Comparison of ENCODE assay signal across 8 cellular contexts in genomic region chr6:15441215-15441868, GRCh38.
DNase-seq lines count a peak whose midpoint lies in the region; ATAC-seq and TF ChIP-seq lines count a peak whose summit lies in the region.

No MANE protein-coding gene starts in this region.

- H3K4me1 Mint-ChIP-seq in activated CD4-positive, alpha-beta T cell treated with anti-CD3 and anti-CD28 coated beads for 36 hours = peaks cover 73% of the 10 kb centered on the region

- peaks cover 9% of the 10 kb centered on the region for H3K36me3 Mint-ChIP-seq in activated CD4-positive, alpha-beta T cell treated with anti-CD3 and anti-CD28 coated beads for 36 hours (ENCODE audit: low read depth)

- intact Hi-C loops in activated CD4-positive, alpha-beta T cell treated with anti-CD3 and anti-CD28 coated beads for 36 hours (cut with DNase I, micrococcal nuclease) = loop anchor here (1.0 to 5.0 kb wide), 5 partner anchors 114 to 1229 kb away; partner anchors contain the start of gene JARID2 (in 1 of the 2)
- intact Hi-C loops in colonic mucosa (cut with DNase I) = no loop called here
- intact Hi-C loops in left lung (cut with DNase I) = no loop called here

- H3F3A ChIP-seq in Loucy (ENCODE audit: low read depth) = peaks cover 16% of the 10 kb centered on the region

- H2AFZ ChIP-seq in Loucy (ENCODE audit: low read length) = no peak overlapping the region

- H3K27me3 ChIP-seq in Loucy (ENCODE audit: insufficient read depth, low read length, poor library complexity, severe bottlenecking) = no peaks in the 10 kb centered on the region
- no peaks in the 10 kb centered on the region for H3K27me3 ChIP-seq in colonic mucosa
- no peaks in the 10 kb centered on the region for H3K27me3 ChIP-seq in left lung
- H3K27me3 ChIP-seq in thoracic aorta (replicated peaks; ENCODE audit: insufficient read depth) = no peaks in the 10 kb centered on the region

- H4K20me1 ChIP-seq in Loucy (ENCODE audit: insufficient read depth, low read length, poor library complexity, severe bottlenecking) = peaks cover 99% of the 10 kb centered on the region

- peak; percentile 49 for DNase-seq in activated CD4-positive, alpha-beta T cell treated with anti-CD3 and anti-CD28 coated beads for 36 hours
- no peak for DNase-seq in activated CD4-positive, alpha-beta T cell treated with anti-CD3 and anti-CD28 coated beads for 1 hour
- peak; percentile 55 for DNase-seq in colonic mucosa
- DNase-seq in left lung = no peak
- DNase-seq in thoracic aorta (ENCODE audit: low spot score) = peak; percentile 6

- H3K27ac ChIP-seq in colonic mucosa (no peak overlapping the region), left lung (no peak overlapping the region), thoracic aorta (no peak overlapping the region)

- TF ChIP-seq CTCF in Loucy (conservative IDR thresholded peaks at IDR 0.05; ENCODE audit: low read length) (peak; percentile 91), colonic mucosa (IDR thresholded peaks at IDR 0.05) (peak; percentile 78), left lung (IDR thresholded peaks at IDR 0.05) (peak; percentile 73 to 76), thoracic aorta (IDR thresholded peaks at IDR 0.05) (peak; percentile 71)

- H3K27me3 Mint-ChIP-seq in activated CD4-positive, alpha-beta T cell treated with anti-CD3 and anti-CD28 coated beads for 36 hours = no peaks in the 10 kb centered on the region

- H3K27ac Mint-ChIP-seq in activated CD4-positive, alpha-beta T cell treated with anti-CD3 and anti-CD28 coated beads for 36 hours = no peak overlapping the region

- peak overlapping the region; percentile 77 for H3K4me2 ChIP-seq in Loucy (ENCODE audit: low read depth, low read length, poor library complexity, severe bottlenecking)

- H3K4me3 ChIP-seq in Loucy (ENCODE audit: low read length, poor library complexity, severe bottlenecking) (no peak overlapping the region), colonic mucosa (no peak overlapping the region), left lung (no peak overlapping the region), thoracic aorta (no peak overlapping the region)

- no peak overlapping the region for H3K4me3 Mint-ChIP-seq in activated CD4-positive, alpha-beta T cell treated with anti-CD3 and anti-CD28 coated beads for 36 hours

- H3K4me1 ChIP-seq in Loucy (ENCODE audit: insufficient read depth, low read length, poor library complexity, severe bottlenecking) (peaks cover 57% of the 10 kb centered on the region), colonic mucosa (no peaks in the 10 kb centered on the region), left lung (peaks cover 18 to 88% of the 10 kb centered on the region in 2 donors), thoracic aorta (ENCODE audit: control insufficient read depth in 1 of 2, low read depth in 2 of 2) (peaks cover 12 to 39% of the 10 kb centered on the region in 2 donors)

- H3K36me3 ChIP-seq in Loucy (ENCODE audit: insufficient read depth, low read length) (peaks cover 19% of the 10 kb centered on the region), colonic mucosa (no peaks in the 10 kb centered on the region), left lung (no peaks in the 10 kb centered on the region), thoracic aorta (no peaks in the 10 kb centered on the region)

- H3K79me2 ChIP-seq in Loucy (ENCODE audit: insufficient read depth, low read length) = peaks cover 100% of the 10 kb centered on the region

- CTCF ChIA-PET in activated CD4-positive, alpha-beta T cell treated with anti-CD3 and anti-CD28 coated beads for 36 hours (lab: Charles Lee) = interaction anchor here (0.6 to 2.7 kb wide), 14 partner anchors 10 to 1192 kb away, joined by 3 to 8 read pairs (median 3); no protein-coding TSS in a partner anchor

- H3K9me2 ChIP-seq in Loucy (replicated peaks; ENCODE audit: low read depth, low read length) = no peaks in the 10 kb centered on the region

- POLR2A ChIA-PET in activated CD4-positive, alpha-beta T cell treated with anti-CD3 and anti-CD28 coated beads for 36 hours (lab: Charles Lee) = no interaction called here

- ATAC-seq in activated CD4-positive, alpha-beta T cell treated with anti-CD3 and anti-CD28 coated beads for 36 hours = no peak
- peak; percentile 60 for ATAC-seq in SK-N-SH treated with all-trans-retinoic acid at 6 μM for 48 hours
- peak; percentile 74 for ATAC-seq in left lung
- no peak for ATAC-seq in thoracic aorta (ENCODE audit: insufficient number of reproducible peaks, low FRiP score, low read depth)
- no peak for ATAC-seq in GM19397 (IDR thresholded peaks at IDR 0.05; ENCODE audit: unreplicated experiment)

- no peaks in the 10 kb centered on the region for H3K9me3 Mint-ChIP-seq in activated CD4-positive, alpha-beta T cell treated with anti-CD3 and anti-CD28 coated beads for 36 hours (ENCODE audit: low read depth)

- no peak overlapping the region for H3K9ac ChIP-seq in Loucy (ENCODE audit: low read depth, low read length, poor library complexity, severe bottlenecking)
- no peak overlapping the region for H3K9ac ChIP-seq in colonic mucosa (ENCODE audit: low read depth in 2 of 2, low read length in 2 of 2)

- H3K9me3 ChIP-seq in Loucy (ENCODE audit: insufficient read depth, low read depth, low read length) (no peaks in the 10 kb centered on the region), colonic mucosa (no peaks in the 10 kb centered on the region), left lung (no peaks in the 10 kb centered on the region), thoracic aorta (no peaks in the 10 kb centered on the region)

TF ChIP-seq in SK-N-SH treated with all-trans-retinoic acid at 6 μM for 48 hours, 23 proteins besides CTCF, POLR2A, EP300 and RAD21:
- TF ChIP-seq PPARA (CRISPR knock-in tag; IDR thresholded peaks at IDR 0.05; ENCODE audit: borderline replicate concordance) = no peak
- no peak for TF ChIP-seq ZNF565 (CRISPR knock-in tag; conservative IDR thresholded peaks at IDR 0.05; ENCODE audit: low read depth)
- TF ChIP-seq, protein P1, sequence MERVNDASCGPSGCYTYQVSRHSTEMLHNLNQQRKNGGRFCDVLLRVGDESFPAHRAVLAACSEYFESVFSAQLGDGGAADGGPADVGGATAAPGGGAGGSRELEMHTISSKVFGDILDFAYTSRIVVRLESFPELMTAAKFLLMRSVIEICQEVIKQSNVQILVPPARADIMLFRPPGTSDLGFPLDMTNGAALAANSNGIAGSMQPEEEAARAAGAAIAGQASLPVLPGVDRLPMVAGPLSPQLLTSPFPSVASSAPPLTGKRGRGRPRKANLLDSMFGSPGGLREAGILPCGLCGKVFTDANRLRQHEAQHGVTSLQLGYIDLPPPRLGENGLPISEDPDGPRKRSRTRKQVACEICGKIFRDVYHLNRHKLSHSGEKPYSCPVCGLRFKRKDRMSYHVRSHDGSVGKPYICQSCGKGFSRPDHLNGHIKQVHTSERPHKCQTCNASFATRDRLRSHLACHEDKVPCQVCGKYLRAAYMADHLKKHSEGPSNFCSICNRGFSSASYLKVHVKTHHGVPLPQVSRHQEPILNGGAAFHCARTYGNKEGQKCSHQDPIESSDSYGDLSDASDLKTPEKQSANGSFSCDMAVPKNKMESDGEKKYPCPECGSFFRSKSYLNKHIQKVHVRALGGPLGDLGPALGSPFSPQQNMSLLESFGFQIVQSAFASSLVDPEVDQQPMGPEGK (CRISPR knock-in tag; IDR thresholded peaks at IDR 0.05; ENCODE audit: borderline replicate concordance) = no peak
- peak; percentile 31; the same call in 1 of the 2 replicates for TF ChIP-seq TSHZ2 (CRISPR knock-in tag; IDR thresholded peaks at IDR 0.05)
- no peak for TF ChIP-seq ZNF70 (CRISPR knock-in tag; IDR thresholded peaks at IDR 0.05)
- TF ChIP-seq ISL1 (CRISPR knock-in tag; IDR thresholded peaks at IDR 0.05) = no peak
- TF ChIP-seq ZC3H10 (CRISPR knock-in tag; IDR thresholded peaks at IDR 0.05) = no peak
- TF ChIP-seq TOX (CRISPR knock-in tag; IDR thresholded peaks at IDR 0.05; ENCODE audit: borderline replicate concordance) = no peak
- no peak for TF ChIP-seq CREB5 (CRISPR knock-in tag; IDR thresholded peaks at IDR 0.05; ENCODE audit: low read depth)

Comparison
In these comparisons a context has a peak if more than half of its experiments do, and no peak if none do; other contexts are left out.
1. DNase-seq: peak in activated CD4-positive, alpha-beta T cell treated with anti-CD3 and anti-CD28 coated beads for 36 hours (single experiment), colonic mucosa (single experiment) and thoracic aorta (single experiment); none in activated CD4-positive, alpha-beta T cell treated with anti-CD3 and anti-CD28 coated beads for 1 hour (single experiment) and left lung (0 of 2).
2. ATAC-seq: peak in SK-N-SH treated with all-trans-retinoic acid at 6 μM for 48 hours (single experiment) and left lung (single experiment); none in activated CD4-positive, alpha-beta T cell treated with anti-CD3 and anti-CD28 coated beads for 36 hours (single experiment), thoracic aorta (single experiment) and GM19397 (single experiment).
3. intact Hi-C loops: an anchor here in activated CD4-positive, alpha-beta T cell treated with anti-CD3 and anti-CD28 coated beads for 36 hours (1.0 to 5.0 kb wide); none called in colonic mucosa and left lung.
4. Peak in every context shown above with its lines, with median percentiles within 50 percentile points of each other: CTCF ChIP-seq.